ENCODE assay signal across 9 cellular contexts in the genomic region with DNA sequence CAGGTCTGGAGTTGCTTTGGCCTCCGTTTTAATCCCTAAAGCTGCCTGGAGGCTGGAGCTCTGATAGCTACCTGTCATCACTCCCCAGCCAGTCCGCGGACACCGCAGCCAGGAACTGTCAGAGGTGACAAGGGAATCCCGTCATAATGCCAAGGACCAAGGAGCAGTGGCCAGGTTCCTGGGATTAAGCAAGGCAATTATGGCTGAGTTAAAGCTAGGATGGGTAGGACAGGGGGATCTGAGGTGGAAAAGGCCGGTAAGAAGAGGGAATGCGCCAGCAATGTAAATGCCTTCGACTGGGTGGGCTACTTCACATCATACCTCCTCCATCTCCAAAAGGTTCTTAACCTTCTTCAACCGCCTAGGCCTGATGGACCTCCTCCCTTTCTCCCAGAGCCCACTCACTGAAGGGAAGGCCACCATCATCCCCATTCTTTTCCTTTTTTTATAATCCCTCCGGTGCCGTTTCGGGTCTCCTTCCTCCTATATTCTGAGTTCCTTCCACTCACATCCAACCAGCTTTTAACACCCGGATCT. TPM values are rescaled to one million over a fixed set of nuclear protein-coding genes. Genes with fewer than 3 reads are reported as not detected.
A peak's percentile ranks its signal among the peaks of the same experiment; 100 is the strongest.
DNase-seq lines count a peak whose midpoint lies in the region; FAIRE-seq and TF ChIP-seq lines count a peak whose summit lies in the region.
"Had no signal": no experiment of that assay in that cellular context is flagged by ENCODE, and none has a peak within 500 bp of the region (broad histone marks: within the 10 kb centered on the region; RNA-seq: fewer than 3 reads in every experiment).

No MANE protein-coding gene starts in this region.

- H3K27me3 ChIP-seq in keratinocyte (ENCODE audit: control insufficient read depth, extremely low read depth, insufficient read depth, low read length): no peaks in the 10 kb centered on the region

- CTCF ChIA-PET in MCF 10A (lab: Yijun Ruan, JAX): interaction anchor here (0.6 to 6.4 kb wide), 23 partner anchors 10 to 1007 kb away, joined by 3 to 49 read pairs (median 4); a partner anchor contains a TSS

- BruUV-seq in MCF 10A (replicated peaks; lab: Mats Ljungman, UMichigan): TSS peak; percentile 51

- H3K27ac Mint-ChIP-seq in MCF 10A (ENCODE audit: low read depth, unreplicated experiment): peak overlapping the region; percentile 97

- H3K27ac ChIP-seq in keratinocyte (ENCODE audit: control insufficient read depth, insufficient read depth, low read length): peak overlapping the region; percentile 91

- H3K36me3 ChIP-seq in keratinocyte (ENCODE audit: control insufficient read depth in 2 of 2, extremely low read depth in 1 of 2, insufficient read depth in 2 of 2, low read length in 2 of 2): no peaks in the 10 kb centered on the region

- peak; percentile 43 for DNase-seq in DMS 273 (lab: John Stamatoyannopoulos, UW; ENCODE audit: unreplicated experiment)
- no peak for DNase-seq in DMS 273 treated with DMSO at 0.1 percent for 48 hours (lab: John Stamatoyannopoulos, UW)
- peak; percentile 93 for DNase-seq in NCI-H82 treated with DMSO at 0.1 percent for 48 hours (lab: John Stamatoyannopoulos, UW; ENCODE audit: unreplicated experiment)
- peak; percentile 22 for DNase-seq in MCF 10A (ENCODE audit: unreplicated experiment)
- no peak for DNase-seq in keratinocyte (ENCODE audit: low read depth, low spot score)
- peak; percentile 15 for DNase-seq in stimulated activated CD4-positive, alpha-beta T cell treated with anti-CD3 and anti-CD28 coated beads, Interleukin-1b, Interleukin-23, amount 100 ng/mL, for 48 hours
- no peak for DNase-seq in NCI-H524 treated with DMSO at 0.1 percent for 48 hours (lab: John Stamatoyannopoulos, UW)
- DNase-seq in cortex of kidney (lab: John Stamatoyannopoulos, UW): no peak

- H4K20me1 ChIP-seq in keratinocyte (ENCODE audit: control insufficient read depth, extremely low read depth, insufficient read depth, low read length): no peaks in the 10 kb centered on the region

- peaks cover 35% of the 10 kb centered on the region for H3K4me1 ChIP-seq in keratinocyte (ENCODE audit: control insufficient read depth, extremely low read depth, insufficient read depth, low read length)

- H3K27me3 Mint-ChIP-seq in MCF 10A (ENCODE audit: insufficient read depth, unreplicated experiment): no peaks in the 10 kb centered on the region

- FAIRE-seq in keratinocyte (lab: Jason Lieb, UNC): no peak
- FAIRE-seq: A204.1 had no signal

- peak overlapping the region; percentile 75 for H2AFZ ChIP-seq in keratinocyte (ENCODE audit: control insufficient read depth, low read length)

- H3K4me3 ChIP-seq in keratinocyte (ENCODE audit: control insufficient read depth in 2 of 3, extremely low read depth in 1 of 3, insufficient read depth in 2 of 3, low read depth in 1 of 3, low read length in 3 of 3): peak overlapping the region; percentile 45 to 94 (median 70)

- H3K9me3 ChIP-seq in keratinocyte (ENCODE audit: control insufficient read depth, low read depth, low read length): no peaks in the 10 kb centered on the region

- peak overlapping the region; percentile 95 for H3K4me3 Mint-ChIP-seq in MCF 10A (ENCODE audit: unreplicated experiment)

- H3K79me2 ChIP-seq in keratinocyte (ENCODE audit: control insufficient read depth, insufficient read depth, low read length): no peaks in the 10 kb centered on the region

- peak overlapping the region; percentile 100 for H3K4me2 ChIP-seq in keratinocyte (ENCODE audit: control insufficient read depth, extremely low read depth, insufficient read depth, low read depth, low read length)

- no peaks in the 10 kb centered on the region for H3K9me1 ChIP-seq in keratinocyte (ENCODE audit: control insufficient read depth, extremely low read depth, insufficient read depth, low read length)

- H3K4me1 Mint-ChIP-seq in MCF 10A (ENCODE audit: insufficient read depth, unreplicated experiment): peaks cover 25% of the 10 kb centered on the region

- TF ChIP-seq CTCF in MCF 10A (IDR thresholded peaks at IDR 0.05; ENCODE audit: unreplicated experiment): no peak
- TF ChIP-seq CTCF in keratinocyte (optimal IDR thresholded peaks at IDR 0.05 in 1 of 3, IDR thresholded peaks at IDR 0.05 in 1 of 3, conservative IDR thresholded peaks at IDR 0.05 in 1 of 3; ENCODE audit: extremely low read depth in 1 of 3, insufficient read depth in 2 of 3, low read length in 3 of 3): no peak

- H3K9ac ChIP-seq in keratinocyte (ENCODE audit: control insufficient read depth, extremely low read depth, insufficient read depth, low read length): peak overlapping the region; percentile 89

- intact Hi-C loops in MCF 10A (cut with micrococcal nuclease): loop anchor here (1.0 kb wide), 1 partner anchor 21 kb away; a partner anchor contains a TSS

- no peaks in the 10 kb centered on the region for H3K9me3 Mint-ChIP-seq in MCF 10A (ENCODE audit: unreplicated experiment)

- POLR2A ChIA-PET in MCF 10A (lab: Yijun Ruan, JAX): interaction anchor here (0.5 to 14.7 kb wide), 16 partner anchors 10 to 813 kb away, joined by 3 to 339 read pairs (median 4); a partner anchor contains a TSS

- dilution Hi-C loops in keratinocyte (cut with MboI; ENCODE audit: extremely low pct_ligation_motif_present, low sequenced_read_pairs): no loop called here

- H3K36me3 Mint-ChIP-seq in MCF 10A (ENCODE audit: insufficient read depth, unreplicated experiment): peaks cover 10% of the 10 kb centered on the region

RNA-seq across cellular contexts. Expression of a gene that starts 1.9 kb away (rescaled TPM):
- 7.2 and 7.8 TPM in 2 replicates for total RNA-seq in MCF 10A (2022)
- polyA plus RNA-seq in keratinocyte: 1.6 to 2.5 TPM (median 1.9 TPM) in 3 replicates
- 0.97 TPM for polyA plus RNA-seq in keratinocyte (2011; ENCODE audit: low read depth)
- polyA plus RNA-seq in keratinocyte (2011; cell fraction: cytosol; rRNA removed): 0.55 and 0.56 TPM in 2 replicates
- 8.6 and 11.6 TPM in 2 replicates for polyA plus RNA-seq in keratinocyte (2011; cell fraction: nucleus; rRNA removed)
- 0.95 and 5.5 TPM in 2 replicates for polyA plus RNA-seq in keratinocyte (2012; ENCODE audit: low replicate concordance)
- polyA minus RNA-seq in keratinocyte: 0.95 to 1.4 TPM (median 0.96 TPM) in 3 replicates
- 4.8 TPM for polyA minus RNA-seq in keratinocyte (2011; cell fraction: cytosol; rRNA and poly(A)+ RNA removed)
- polyA minus RNA-seq in keratinocyte (2011; cell fraction: nucleus; rRNA and poly(A)+ RNA removed): 0.53 and 1.4 TPM in 2 replicates

RNA-seq across cellular contexts. Expression of a gene that starts 5.9 kb away (rescaled TPM):
- total RNA-seq in MCF 10A (2022): 41.2 and 42.5 TPM in 2 replicates
- polyA plus RNA-seq in keratinocyte: 24.0 to 45.7 TPM (median 33.9 TPM) in 3 replicates
- 9.2 TPM for polyA plus RNA-seq in keratinocyte (2011; ENCODE audit: low read depth)
- 32.4 and 34.0 TPM in 2 replicates for polyA plus RNA-seq in keratinocyte (2011; cell fraction: cytosol; rRNA removed)
- 76.1 and 82.5 TPM in 2 replicates for polyA plus RNA-seq in keratinocyte (2011; cell fraction: nucleus; rRNA removed)
- polyA plus RNA-seq in keratinocyte (2012; ENCODE audit: low replicate concordance): 34.2 and 35.4 TPM in 2 replicates
- 16.9 to 23.8 TPM (median 19.7 TPM) in 3 replicates for polyA minus RNA-seq in keratinocyte
- 10.7 TPM for polyA minus RNA-seq in keratinocyte (2011; cell fraction: cytosol; rRNA and poly(A)+ RNA removed)
- 20.2 and 30.0 TPM in 2 replicates for polyA minus RNA-seq in keratinocyte (2011; cell fraction: nucleus; rRNA and poly(A)+ RNA removed)

RNA-seq across cellular contexts. Expression of a gene that starts 14.8 kb away (rescaled TPM):
- total RNA-seq in MCF 10A (2022): 6.6 and 9.3 TPM in 2 replicates
- polyA plus RNA-seq in keratinocyte: 31.9 to 39.1 TPM (median 34.1 TPM) in 3 replicates
- 3.4 TPM for polyA plus RNA-seq in keratinocyte (2011; ENCODE audit: low read depth)
- 38.0 and 42.0 TPM in 2 replicates for polyA plus RNA-seq in keratinocyte (2011; cell fraction: cytosol; rRNA removed)
- 51.0 and 59.6 TPM in 2 replicates for polyA plus RNA-seq in keratinocyte (2011; cell fraction: nucleus; rRNA removed)
- polyA plus RNA-seq in keratinocyte (2012; ENCODE audit: low replicate concordance): 8.5 and 18.4 TPM in 2 replicates
- 49.8 to 80.6 TPM (median 62.1 TPM) in 3 replicates for polyA minus RNA-seq in keratinocyte
- 33.6 TPM for polyA minus RNA-seq in keratinocyte (2011; cell fraction: cytosol; rRNA and poly(A)+ RNA removed)
- 16.6 and 25.3 TPM in 2 replicates for polyA minus RNA-seq in keratinocyte (2011; cell fraction: nucleus; rRNA and poly(A)+ RNA removed)

RNA-seq across cellular contexts. Expression of a gene that starts 20.5 kb away (rescaled TPM):
- 153 and 167 TPM in 2 replicates for total RNA-seq in MCF 10A (2022)
- polyA plus RNA-seq in keratinocyte: 168 to 185 TPM (median 173 TPM) in 3 replicates
- polyA plus RNA-seq in keratinocyte (2011; ENCODE audit: low read depth): 167 TPM
- 93.9 and 125 TPM in 2 replicates for polyA plus RNA-seq in keratinocyte (2011; cell fraction: cytosol; rRNA removed)
- 386 and 417 TPM in 2 replicates for polyA plus RNA-seq in keratinocyte (2011; cell fraction: nucleus; rRNA removed)
- polyA plus RNA-seq in keratinocyte (2012; ENCODE audit: low replicate concordance): 94.2 and 106 TPM in 2 replicates
- 45.9 to 65.9 TPM (median 55.4 TPM) in 3 replicates for polyA minus RNA-seq in keratinocyte
- 53.5 TPM for polyA minus RNA-seq in keratinocyte (2011; cell fraction: cytosol; rRNA and poly(A)+ RNA removed)
- polyA minus RNA-seq in keratinocyte (2011; cell fraction: nucleus; rRNA and poly(A)+ RNA removed): 32.5 and 62.2 TPM in 2 replicates

RNA-seq across cellular contexts. Expression of a gene that starts 51.9 kb away (rescaled TPM):
- total RNA-seq in MCF 10A (2022): not detected in 2 replicates
- polyA plus RNA-seq in keratinocyte: 0.76 to 2.1 TPM (median 1.2 TPM) in 3 replicates
- 0.69 TPM for polyA plus RNA-seq in keratinocyte (2011; ENCODE audit: low read depth)
- 0.34 and 0.60 TPM in 2 replicates for polyA plus RNA-seq in keratinocyte (2011; cell fraction: cytosol; rRNA removed)
- polyA plus RNA-seq in keratinocyte (2011; cell fraction: nucleus; rRNA removed): 2.7 and 3.6 TPM in 2 replicates
- polyA plus RNA-seq in keratinocyte (2012; ENCODE audit: low replicate concordance): 1.7 and 2.8 TPM in 2 replicates
- 0.99 to 1.4 TPM (median 1.2 TPM) in 3 replicates for polyA minus RNA-seq in keratinocyte
- 0.96 TPM for polyA minus RNA-seq in keratinocyte (2011; cell fraction: cytosol; rRNA and poly(A)+ RNA removed)
- polyA minus RNA-seq in keratinocyte (2011; cell fraction: nucleus; rRNA and poly(A)+ RNA removed): 2.5 and 3.3 TPM in 2 replicates

Comparison
In these comparisons a context has a peak if more than half of its experiments do, and no peak if none do; other contexts are left out.
1. DNase-seq: peak in DMS 273 (single experiment), NCI-H82 treated with DMSO at 0.1 percent for 48 hours (single experiment), MCF 10A (single experiment) and stimulated activated CD4-positive, alpha-beta T cell treated with anti-CD3 and anti-CD28 coated beads, Interleukin-1b, Interleukin-23, amount 100 ng/mL, for 48 hours (single experiment); none in DMS 273 treated with DMSO at 0.1 percent for 48 hours (single experiment), keratinocyte (single experiment), NCI-H524 treated with DMSO at 0.1 percent for 48 hours (single experiment) and cortex of kidney (single experiment).